In the genomic region with DNA sequence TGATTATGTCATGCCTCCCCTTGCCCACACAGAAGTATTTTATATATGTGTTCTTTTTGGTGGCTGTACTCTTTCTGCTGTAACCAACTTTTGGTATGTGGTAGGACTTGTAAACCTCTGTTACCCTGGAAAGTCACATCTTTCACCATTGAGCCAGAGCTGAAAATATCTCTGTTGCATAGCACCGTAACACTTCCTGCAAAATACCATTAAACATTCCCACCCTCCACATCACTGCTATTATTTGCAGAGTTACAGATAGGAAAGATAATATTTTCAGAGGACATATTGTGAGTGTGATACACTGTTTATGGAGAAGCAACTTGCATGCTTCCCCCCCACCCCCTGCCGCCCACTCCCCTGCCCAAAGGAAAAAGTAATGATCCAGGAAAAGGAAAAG, we compare ENCODE assay signal across 9 cellular contexts. TPM values are rescaled to one million over a fixed set of nuclear protein-coding genes. Genes with fewer than 3 reads are reported as not detected.
DNase-seq lines count a peak whose midpoint lies in the region; ATAC-seq and TF ChIP-seq lines count a peak whose summit lies in the region.
"Had no signal": no experiment of that assay in that cellular context is flagged by ENCODE, and none has a peak within 500 bp of the region (broad histone marks: within the 10 kb centered on the region; RNA-seq: fewer than 3 reads in every experiment).

No MANE protein-coding gene starts in this region.

- H3K9me3 ChIP-seq in left lung (no peaks in the 10 kb centered on the region), transverse colon (no peaks in the 10 kb centered on the region), tibial nerve (no peaks in the 10 kb centered on the region), suprapubic skin (no peaks in the 10 kb centered on the region)

- DNase-seq in activated CD4-positive, alpha-beta memory T cell treated with anti-CD3 and anti-CD28 coated beads for 36 hours = no peak
- no peak for DNase-seq in activated CD4-positive, alpha-beta memory T cell treated with anti-CD3 and anti-CD28 coated beads, Interleukin-2, amount 10 ng/mL, durations not matched to agents 7 days and 5 days
- no peak for DNase-seq in central memory CD8-positive, alpha-beta T cell (ENCODE audit: low spot score in 2 of 2)
- DNase-seq in left lung (no peak), transverse colon (no peak), tibial nerve (ENCODE audit: low spot score in 2 of 2) (no peak), suprapubic skin (ENCODE audit: low spot score in 2 of 2) (no peak)
- DNase-seq: kidney had no signal

- H3K27me3 Mint-ChIP-seq in activated CD4-positive, alpha-beta memory T cell treated with anti-CD3 and anti-CD28 coated beads for 36 hours = no peaks in the 10 kb centered on the region
- H3K27me3 Mint-ChIP-seq in activated CD4-positive, alpha-beta memory T cell treated with anti-CD3 and anti-CD28 coated beads, Interleukin-2, amount 10 ng/mL, durations not matched to agents 7 days and 5 days = no peaks in the 10 kb centered on the region
- no peaks in the 10 kb centered on the region for H3K27me3 Mint-ChIP-seq in central memory CD8-positive, alpha-beta T cell

- POLR2A ChIA-PET in activated CD4-positive, alpha-beta memory T cell treated with anti-CD3 and anti-CD28 coated beads for 36 hours (lab: Charles Lee) = no interaction called here
- POLR2A ChIA-PET in activated CD4-positive, alpha-beta memory T cell treated with anti-CD3 and anti-CD28 coated beads, Interleukin-2, amount 10 ng/mL, durations not matched to agents 7 days and 5 days (lab: Charles Lee) = interaction anchor here (1.6 kb wide), 1 partner anchor 16 kb away, joined by 6 read pairs; no protein-coding TSS in a partner anchor

- H3K36me3 Mint-ChIP-seq in activated CD4-positive, alpha-beta memory T cell treated with anti-CD3 and anti-CD28 coated beads for 36 hours = peaks cover 39% of the 10 kb centered on the region
- peaks cover 60% of the 10 kb centered on the region for H3K36me3 Mint-ChIP-seq in activated CD4-positive, alpha-beta memory T cell treated with anti-CD3 and anti-CD28 coated beads, Interleukin-2, amount 10 ng/mL, durations not matched to agents 7 days and 5 days (ENCODE audit: low read depth)
- peaks cover 24% of the 10 kb centered on the region for H3K36me3 Mint-ChIP-seq in central memory CD8-positive, alpha-beta T cell (ENCODE audit: insufficient read depth)

- no peaks in the 10 kb centered on the region for H3K9me3 Mint-ChIP-seq in activated CD4-positive, alpha-beta memory T cell treated with anti-CD3 and anti-CD28 coated beads for 36 hours
- H3K9me3 Mint-ChIP-seq in activated CD4-positive, alpha-beta memory T cell treated with anti-CD3 and anti-CD28 coated beads, Interleukin-2, amount 10 ng/mL, durations not matched to agents 7 days and 5 days = no peaks in the 10 kb centered on the region
- H3K9me3 Mint-ChIP-seq in central memory CD8-positive, alpha-beta T cell = no peaks in the 10 kb centered on the region

- H3K36me3 ChIP-seq in left lung (peaks cover 0 to 27% of the 10 kb centered on the region in 2 donors), transverse colon (no peaks in the 10 kb centered on the region), tibial nerve (peaks cover 0 to 22% (median 0%) of the 10 kb centered on the region in 3 donors), suprapubic skin (peaks cover 14% of the 10 kb centered on the region)

- 56 to 80% methylated on average over 1 to 2 of the region's 2 CpGs for WGBS in transverse colon (ENCODE audit: low coverage in 1 of 2), 2 donors
- 84% methylated on average over 2 of the region's 2 CpGs for WGBS in tibial nerve, 2 donors
- 81% methylated on average over 2 of the region's 2 CpGs for WGBS in suprapubic skin

- ATAC-seq in central memory CD8-positive, alpha-beta T cell (replicated peaks; ENCODE audit: extremely low read depth, poor library complexity, severe bottlenecking) = peak; percentile 65
- ATAC-seq in left lung = peak; percentile 19
- ATAC-seq in GM19035 (IDR thresholded peaks at IDR 0.05; ENCODE audit: unreplicated experiment) = no peak

- peak overlapping the region in 1 of 2 donors; percentile 39 for H3K27ac ChIP-seq in left lung
- H3K27ac ChIP-seq in transverse colon = peak overlapping the region; percentile 39 to 81 (median 63)
- H3K27ac ChIP-seq in tibial nerve = no peak overlapping the region
- no peak overlapping the region for H3K27ac ChIP-seq in suprapubic skin

- in situ Hi-C loops in transverse colon (cut with MboI; ENCODE audit: low pct_ligation_motif_present in 1 of 4, low pct_unique_long_range_greater_than_20kb in 1 of 4, low sequenced_read_pairs in 3 of 4) = no loop called here

- no peak for TF ChIP-seq POLR2A in transverse colon (IDR thresholded peaks at IDR 0.05)
- TF ChIP-seq POLR2A in tibial nerve (IDR thresholded peaks at IDR 0.05) = no peak
- no peak for TF ChIP-seq POLR2A in suprapubic skin (IDR thresholded peaks at IDR 0.05)

- peak overlapping the region; percentile 52 for H3K27ac Mint-ChIP-seq in activated CD4-positive, alpha-beta memory T cell treated with anti-CD3 and anti-CD28 coated beads for 36 hours
- no peak overlapping the region for H3K27ac Mint-ChIP-seq in activated CD4-positive, alpha-beta memory T cell treated with anti-CD3 and anti-CD28 coated beads, Interleukin-2, amount 10 ng/mL, durations not matched to agents 7 days and 5 days
- no peak overlapping the region for H3K27ac Mint-ChIP-seq in central memory CD8-positive, alpha-beta T cell (ENCODE audit: low read depth)

- TF ChIP-seq EP300 in transverse colon (IDR thresholded peaks at IDR 0.05; ENCODE audit: low read depth) (no peak), tibial nerve (IDR thresholded peaks at IDR 0.05) (no peak), suprapubic skin (IDR thresholded peaks at IDR 0.05) (no peak)

- TF ChIP-seq CTCF in left lung (IDR thresholded peaks at IDR 0.05) (no peak), transverse colon (IDR thresholded peaks at IDR 0.05) (no peak), tibial nerve (IDR thresholded peaks at IDR 0.05) (no peak), suprapubic skin (IDR thresholded peaks at IDR 0.05) (no peak)

- H3K4me1 Mint-ChIP-seq in activated CD4-positive, alpha-beta memory T cell treated with anti-CD3 and anti-CD28 coated beads for 36 hours (ENCODE audit: low read depth) = peaks cover 76% of the 10 kb centered on the region
- H3K4me1 Mint-ChIP-seq in activated CD4-positive, alpha-beta memory T cell treated with anti-CD3 and anti-CD28 coated beads, Interleukin-2, amount 10 ng/mL, durations not matched to agents 7 days and 5 days = peaks cover 69% of the 10 kb centered on the region
- peaks cover 64% of the 10 kb centered on the region for H3K4me1 Mint-ChIP-seq in central memory CD8-positive, alpha-beta T cell

- no peak overlapping the region for H3K4me3 ChIP-seq in left lung
- no peak overlapping the region for H3K4me3 ChIP-seq in transverse colon
- no peak overlapping the region for H3K4me3 ChIP-seq in tibial nerve
- H3K4me3 ChIP-seq in suprapubic skin = no peak overlapping the region

- H3K4me3 Mint-ChIP-seq in activated CD4-positive, alpha-beta memory T cell treated with anti-CD3 and anti-CD28 coated beads for 36 hours = no peak overlapping the region
- H3K4me3 Mint-ChIP-seq in activated CD4-positive, alpha-beta memory T cell treated with anti-CD3 and anti-CD28 coated beads, Interleukin-2, amount 10 ng/mL, durations not matched to agents 7 days and 5 days = no peak overlapping the region
- peak overlapping the region; percentile 40 for H3K4me3 Mint-ChIP-seq in central memory CD8-positive, alpha-beta T cell

- H3K27me3 ChIP-seq in left lung = no peaks in the 10 kb centered on the region
- no peaks in the 10 kb centered on the region for H3K27me3 ChIP-seq in transverse colon
- H3K27me3 ChIP-seq in tibial nerve = no peaks in the 10 kb centered on the region
- H3K27me3 ChIP-seq in suprapubic skin = no peaks in the 10 kb centered on the region

- H3K4me1 ChIP-seq in left lung (peaks cover 22 to 61% of the 10 kb centered on the region in 2 donors), transverse colon (peaks cover 17 to 42% (median 35%) of the 10 kb centered on the region in 4 donors), tibial nerve (peaks cover 0 to 30% (median 13%) of the 10 kb centered on the region in 4 donors), suprapubic skin (peaks cover 22% of the 10 kb centered on the region)

- intact Hi-C loops in activated CD4-positive, alpha-beta memory T cell treated with anti-CD3 and anti-CD28 coated beads for 36 hours (cut with micrococcal nuclease) = no loop called here
- intact Hi-C loops in left lung (cut with DNase I) = no loop called here
- intact Hi-C loops in transverse colon (cut with DNase I; ENCODE audit: low total_unique reads) = no loop called here

- CTCF ChIA-PET in activated CD4-positive, alpha-beta memory T cell treated with anti-CD3 and anti-CD28 coated beads for 36 hours (lab: Charles Lee) = interaction anchor here (1.0 to 1.1 kb wide), 2 partner anchors 40 to 43 kb away, joined by 3 to 4 read pairs; no protein-coding TSS in a partner anchor
- CTCF ChIA-PET in activated CD4-positive, alpha-beta memory T cell treated with anti-CD3 and anti-CD28 coated beads, Interleukin-2, amount 10 ng/mL, durations not matched to agents 7 days and 5 days (lab: Charles Lee) = interaction anchor here (1.0 kb wide), 1 partner anchor 41 kb away, joined by 3 read pairs; no protein-coding TSS in a partner anchor

RNA-seq across cellular contexts. Expression of gene CAB39, which starts 44.8 kb away (rescaled TPM):
- total RNA-seq in activated CD4-positive, alpha-beta memory T cell treated with anti-CD3 and anti-CD28 coated beads for 36 hours = 100 to 1,000 TPM; 128 to 129 TPM
- 100 to 1,000 TPM; 156 to 161 TPM for total RNA-seq in activated CD4-positive, alpha-beta memory T cell treated with anti-CD3 and anti-CD28 coated beads, Interleukin-2, amount 10 ng/mL, durations not matched to agents 7 days and 5 days
- 10 to 100 TPM; 67.2 to 86.5 TPM for total RNA-seq in left lung
- total RNA-seq in transverse colon = 100 to 1,000 TPM in 3 of 4 donors, 10 to 100 TPM in 1; 67.3 to 137 (median 123) TPM
- 10 to 100 TPM; 60.0 to 82.2 (median 69.7) TPM for total RNA-seq in tibial nerve
- total RNA-seq in suprapubic skin = 10 to 100 TPM; 53.0 to 67.1 (median 59.5) TPM

Comparison
In these comparisons a context has a peak if more than half of its experiments do, and no peak if none do; other contexts are left out.
1. H3K27ac ChIP-seq: peak in transverse colon (4 of 4); none in tibial nerve (0 of 4) and suprapubic skin (single experiment).